ENCODE assay signal across 1 cellular context in genomic region chr3:13796683-13797460, GRCh38.
TF ChIP-seq lines count a peak whose summit lies in the region.

No MANE protein-coding gene starts in this region.

TF ChIP-seq in WTC11, 78 proteins besides CTCF, POLR2A, EP300 and RAD21 (continued from another document):
- no peak for TF ChIP-seq E2F5 (CRISPR knock-in tag; IDR thresholded peaks at IDR 0.05)
- no peak for TF ChIP-seq PRRX2 (CRISPR knock-in tag; IDR thresholded peaks at IDR 0.05)
- no peak for TF ChIP-seq FOXJ3 (CRISPR knock-in tag; IDR thresholded peaks at IDR 0.05; ENCODE audit: borderline replicate concordance)
- no peak for TF ChIP-seq PREB (CRISPR knock-in tag; IDR thresholded peaks at IDR 0.05; ENCODE audit: borderline replicate concordance)
- TF ChIP-seq, protein P1, sequence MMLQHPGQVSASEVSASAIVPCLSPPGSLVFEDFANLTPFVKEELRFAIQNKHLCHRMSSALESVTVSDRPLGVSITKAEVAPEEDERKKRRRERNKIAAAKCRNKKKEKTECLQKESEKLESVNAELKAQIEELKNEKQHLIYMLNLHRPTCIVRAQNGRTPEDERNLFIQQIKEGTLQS (CRISPR knock-in tag; conservative IDR thresholded peaks at IDR 0.05) = no peak
- TF ChIP-seq RORB (CRISPR knock-in tag; IDR thresholded peaks at IDR 0.05) = no peak
- TF ChIP-seq ZMAT4 (CRISPR knock-in tag; IDR thresholded peaks at IDR 0.05) = no peak
- TF ChIP-seq FOXK1 (CRISPR knock-in tag; IDR thresholded peaks at IDR 0.05) = no peak
- TF ChIP-seq HMGA2 (CRISPR knock-in tag; IDR thresholded peaks at IDR 0.05) = no peak
- no peak for TF ChIP-seq TCF7 (CRISPR knock-in tag; IDR thresholded peaks at IDR 0.05; ENCODE audit: low read depth)
- TF ChIP-seq NR2C2 (CRISPR knock-in tag; IDR thresholded peaks at IDR 0.05) = no peak
- TF ChIP-seq, protein P2, sequence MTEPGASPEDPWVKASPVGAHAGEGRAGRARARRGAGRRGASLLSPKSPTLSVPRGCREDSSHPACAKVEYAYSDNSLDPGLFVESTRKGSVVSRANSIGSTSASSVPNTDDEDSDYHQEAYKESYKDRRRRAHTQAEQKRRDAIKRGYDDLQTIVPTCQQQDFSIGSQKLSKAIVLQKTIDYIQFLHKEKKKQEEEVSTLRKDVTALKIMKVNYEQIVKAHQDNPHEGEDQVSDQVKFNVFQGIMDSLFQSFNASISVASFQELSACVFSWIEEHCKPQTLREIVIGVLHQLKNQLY (CRISPR knock-in tag; IDR thresholded peaks at IDR 0.05) = no peak
- TF ChIP-seq E2F4 (CRISPR knock-in tag; IDR thresholded peaks at IDR 0.05; ENCODE audit: borderline replicate concordance, low read depth) = no peak
- TF ChIP-seq, protein P3, sequence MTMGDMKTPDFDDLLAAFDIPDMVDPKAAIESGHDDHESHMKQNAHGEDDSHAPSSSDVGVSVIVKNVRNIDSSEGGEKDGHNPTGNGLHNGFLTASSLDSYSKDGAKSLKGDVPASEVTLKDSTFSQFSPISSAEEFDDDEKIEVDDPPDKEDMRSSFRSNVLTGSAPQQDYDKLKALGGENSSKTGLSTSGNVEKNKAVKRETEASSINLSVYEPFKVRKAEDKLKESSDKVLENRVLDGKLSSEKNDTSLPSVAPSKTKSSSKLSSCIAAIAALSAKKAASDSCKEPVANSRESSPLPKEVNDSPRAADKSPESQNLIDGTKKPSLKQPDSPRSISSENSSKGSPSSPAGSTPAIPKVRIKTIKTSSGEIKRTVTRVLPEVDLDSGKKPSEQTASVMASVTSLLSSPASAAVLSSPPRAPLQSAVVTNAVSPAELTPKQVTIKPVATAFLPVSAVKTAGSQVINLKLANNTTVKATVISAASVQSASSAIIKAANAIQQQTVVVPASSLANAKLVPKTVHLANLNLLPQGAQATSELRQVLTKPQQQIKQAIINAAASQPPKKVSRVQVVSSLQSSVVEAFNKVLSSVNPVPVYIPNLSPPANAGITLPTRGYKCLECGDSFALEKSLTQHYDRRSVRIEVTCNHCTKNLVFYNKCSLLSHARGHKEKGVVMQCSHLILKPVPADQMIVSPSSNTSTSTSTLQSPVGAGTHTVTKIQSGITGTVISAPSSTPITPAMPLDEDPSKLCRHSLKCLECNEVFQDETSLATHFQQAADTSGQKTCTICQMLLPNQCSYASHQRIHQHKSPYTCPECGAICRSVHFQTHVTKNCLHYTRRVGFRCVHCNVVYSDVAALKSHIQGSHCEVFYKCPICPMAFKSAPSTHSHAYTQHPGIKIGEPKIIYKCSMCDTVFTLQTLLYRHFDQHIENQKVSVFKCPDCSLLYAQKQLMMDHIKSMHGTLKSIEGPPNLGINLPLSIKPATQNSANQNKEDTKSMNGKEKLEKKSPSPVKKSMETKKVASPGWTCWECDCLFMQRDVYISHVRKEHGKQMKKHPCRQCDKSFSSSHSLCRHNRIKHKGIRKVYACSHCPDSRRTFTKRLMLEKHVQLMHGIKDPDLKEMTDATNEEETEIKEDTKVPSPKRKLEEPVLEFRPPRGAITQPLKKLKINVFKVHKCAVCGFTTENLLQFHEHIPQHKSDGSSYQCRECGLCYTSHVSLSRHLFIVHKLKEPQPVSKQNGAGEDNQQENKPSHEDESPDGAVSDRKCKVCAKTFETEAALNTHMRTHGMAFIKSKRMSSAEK (CRISPR knock-in tag; IDR thresholded peaks at IDR 0.05; ENCODE audit: borderline replicate concordance) = no peak
- no peak for TF ChIP-seq TEAD1 (CRISPR knock-in tag; IDR thresholded peaks at IDR 0.05)
